ENCODE assay signal across 7 cellular contexts in the genomic region with DNA sequence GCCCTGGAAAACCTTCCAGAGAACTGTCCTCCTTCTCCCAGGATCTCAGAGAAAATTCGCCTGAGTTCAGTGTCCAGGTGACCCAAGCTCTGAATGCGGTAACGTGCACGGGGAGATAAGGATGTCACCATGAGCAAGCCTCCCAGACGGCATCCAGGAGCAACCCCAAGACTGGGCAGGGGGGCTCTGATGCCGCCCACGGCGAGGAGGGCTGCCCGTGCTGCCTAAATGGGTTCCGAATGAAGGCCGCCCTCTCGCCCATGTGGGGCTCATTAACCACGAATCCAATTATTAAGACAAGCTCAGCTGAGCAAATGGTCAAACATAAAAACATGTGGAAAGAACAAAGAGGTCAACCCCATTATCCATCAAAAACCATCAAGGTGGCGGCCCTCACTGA. TPM values are rescaled to one million over a fixed set of nuclear protein-coding genes. Genes with fewer than 3 reads are reported as not detected.
DNase-seq lines count a peak whose midpoint lies in the region; ATAC-seq and TF ChIP-seq lines count a peak whose summit lies in the region.
"Not testable (repeated sequence)": the region's sequence is repeated elsewhere in the genome, so short reads cannot be mapped to it uniquely, and the experiment has no call there.

No MANE protein-coding gene starts in this region.

- intact Hi-C loops in activated B cell treated with CpG ODN at 0.5 μM for 24 hours (cut with micrococcal nuclease) = not testable (repeated sequence)

- H3K9me3 Mint-ChIP-seq in GM23338; activated B cell treated with CpG ODN at 0.5 μM for 24 hours; activated T-cell treated with anti-CD3 and anti-CD28 coated beads, Interleukin-2, amount 50 U/mL, for 72 hours; activated naive CD8-positive, alpha-beta T cell treated with anti-CD3 and anti-CD28 coated beads, Interleukin-2, amount 50 U/mL, for 24 hours; endothelial cell (ENCODE audit: unreplicated experiment); natural killer cell treated with Interleukin-12 subunit alpha and Interleukin-12 subunit beta and Interleukin-15 and Interleukin-18, amount 100 ng/mL, for 72 hours; stimulated activated memory B cell treated with anti-CD40 and anti-IgM and Interleukin-4, amounts not matched to agents 10 μg/mL and 1 μg/mL and 100 μg/mL, for 72 hours: not testable (repeated sequence)

- H3K4me3 Mint-ChIP-seq in GM23338 (peak overlapping the region; percentile 82), activated B cell treated with CpG ODN at 0.5 μM for 24 hours (peak overlapping the region; percentile 80), endothelial cell (ENCODE audit: unreplicated experiment) (peak overlapping the region; percentile 62)
- peak overlapping the region; percentile 79 to 95 for H3K4me3 Mint-ChIP-seq in activated T-cell treated with anti-CD3 and anti-CD28 coated beads, Interleukin-2, amount 50 U/mL, for 72 hours
- peak overlapping the region; percentile 78 for H3K4me3 Mint-ChIP-seq in activated naive CD8-positive, alpha-beta T cell treated with anti-CD3 and anti-CD28 coated beads, Interleukin-2, amount 50 U/mL, for 24 hours
- H3K4me3 Mint-ChIP-seq in natural killer cell treated with Interleukin-12 subunit alpha and Interleukin-12 subunit beta and Interleukin-15 and Interleukin-18, amount 100 ng/mL, for 72 hours = peak overlapping the region; percentile 94
- peak overlapping the region; percentile 70 for H3K4me3 Mint-ChIP-seq in stimulated activated memory B cell treated with anti-CD40 and anti-IgM and Interleukin-4, amounts not matched to agents 10 μg/mL and 1 μg/mL and 100 μg/mL, for 72 hours

- peaks cover 16% of the 10 kb centered on the region for H3K4me1 ChIP-seq in GM23338 (ENCODE audit: insufficient read depth)

- H3F3A ChIP-seq in GM23338 (replicated peaks; ENCODE audit: low read depth) = not testable (repeated sequence)

- H3K79me2 ChIP-seq in GM23338 (replicated peaks; ENCODE audit: insufficient read depth) = not testable (repeated sequence)

- ATAC-seq in GM23338; activated B cell treated with CpG ODN at 0.5 μM for 24 hours (ENCODE audit: low read depth); activated T-cell treated with anti-CD3 and anti-CD28 coated beads, Interleukin-2, amount 50 U/mL, for 72 hours (replicated peaks in 1 of 2); activated naive CD8-positive, alpha-beta T cell treated with anti-CD3 and anti-CD28 coated beads, Interleukin-2, amount 50 U/mL, for 24 hours; natural killer cell treated with Interleukin-12 subunit alpha and Interleukin-12 subunit beta and Interleukin-15 and Interleukin-18, amount 100 ng/mL, for 72 hours; stimulated activated memory B cell treated with anti-CD40 and anti-IgM and Interleukin-4, amounts not matched to agents 10 μg/mL and 1 μg/mL and 100 μg/mL, for 72 hours: not testable (repeated sequence)

- POLR2A ChIA-PET in activated B cell treated with CpG ODN at 0.5 μM for 24 hours (lab: Charles Lee) = not testable (repeated sequence)

- not testable (repeated sequence) for H3K36me3 Mint-ChIP-seq in GM23338 (ENCODE audit: low read depth); activated B cell treated with CpG ODN at 0.5 μM for 24 hours (ENCODE audit: low read depth); activated T-cell treated with anti-CD3 and anti-CD28 coated beads, Interleukin-2, amount 50 U/mL, for 72 hours (ENCODE audit: insufficient read depth in 2 of 2); activated naive CD8-positive, alpha-beta T cell treated with anti-CD3 and anti-CD28 coated beads, Interleukin-2, amount 50 U/mL, for 24 hours (ENCODE audit: low read depth); endothelial cell (ENCODE audit: low read depth, unreplicated experiment); natural killer cell treated with Interleukin-12 subunit alpha and Interleukin-12 subunit beta and Interleukin-15 and Interleukin-18, amount 100 ng/mL, for 72 hours; stimulated activated memory B cell treated with anti-CD40 and anti-IgM and Interleukin-4, amounts not matched to agents 10 μg/mL and 1 μg/mL and 100 μg/mL, for 72 hours

- not testable (repeated sequence) for H3K36me3 ChIP-seq in GM23338 (ENCODE audit: insufficient read depth)

- peak overlapping the region; percentile 79 for H3K4me3 ChIP-seq in GM23338

- peaks cover 23% of the 10 kb centered on the region for H3K27me3 ChIP-seq in GM23338 (ENCODE audit: insufficient read depth)

- H3K27me3 Mint-ChIP-seq in GM23338 (ENCODE audit: insufficient read depth, low read depth, poor library complexity) (peaks cover 35% of the 10 kb centered on the region), activated B cell treated with CpG ODN at 0.5 μM for 24 hours (peaks cover 33% of the 10 kb centered on the region), endothelial cell (ENCODE audit: unreplicated experiment) (peaks cover 19% of the 10 kb centered on the region)
- H3K27me3 Mint-ChIP-seq in activated T-cell treated with anti-CD3 and anti-CD28 coated beads, Interleukin-2, amount 50 U/mL, for 72 hours (ENCODE audit: low read depth) = peaks cover 42% of the 10 kb centered on the region
- peaks cover 35% of the 10 kb centered on the region for H3K27me3 Mint-ChIP-seq in activated naive CD8-positive, alpha-beta T cell treated with anti-CD3 and anti-CD28 coated beads, Interleukin-2, amount 50 U/mL, for 24 hours
- peaks cover 12 to 22% of the 10 kb centered on the region in 2 donors for H3K27me3 Mint-ChIP-seq in natural killer cell treated with Interleukin-12 subunit alpha and Interleukin-12 subunit beta and Interleukin-15 and Interleukin-18, amount 100 ng/mL, for 72 hours
- peaks cover 76% of the 10 kb centered on the region for H3K27me3 Mint-ChIP-seq in stimulated activated memory B cell treated with anti-CD40 and anti-IgM and Interleukin-4, amounts not matched to agents 10 μg/mL and 1 μg/mL and 100 μg/mL, for 72 hours

- H3K9me2 ChIP-seq in GM23338 (ENCODE audit: insufficient read depth) = not testable (repeated sequence)

- not testable (repeated sequence) for H4K20me1 ChIP-seq in GM23338 (replicated peaks; ENCODE audit: insufficient read depth)

- peaks cover 34% of the 10 kb centered on the region for H3K4me1 Mint-ChIP-seq in GM23338
- not testable (repeated sequence) for H3K4me1 Mint-ChIP-seq in activated B cell treated with CpG ODN at 0.5 μM for 24 hours; activated T-cell treated with anti-CD3 and anti-CD28 coated beads, Interleukin-2, amount 50 U/mL, for 72 hours (ENCODE audit: low read depth); activated naive CD8-positive, alpha-beta T cell treated with anti-CD3 and anti-CD28 coated beads, Interleukin-2, amount 50 U/mL, for 24 hours; endothelial cell (ENCODE audit: unreplicated experiment)
- H3K4me1 Mint-ChIP-seq in natural killer cell treated with Interleukin-12 subunit alpha and Interleukin-12 subunit beta and Interleukin-15 and Interleukin-18, amount 100 ng/mL, for 72 hours (ENCODE audit: low read depth in 2 of 2) = peaks cover 9 to 10% of the 10 kb centered on the region in 2 donors
- peaks cover 23% of the 10 kb centered on the region for H3K4me1 Mint-ChIP-seq in stimulated activated memory B cell treated with anti-CD40 and anti-IgM and Interleukin-4, amounts not matched to agents 10 μg/mL and 1 μg/mL and 100 μg/mL, for 72 hours

- not testable (repeated sequence) for H3K27ac ChIP-seq in GM23338 (ENCODE audit: low read depth)

- TF ChIP-seq CTCF in GM23338 (conservative IDR thresholded peaks at IDR 0.05; ENCODE audit: low read depth in 2 of 2); activated B cell treated with CpG ODN at 0.5 μM for 24 hours (IDR thresholded peaks at IDR 0.05); endothelial cell (IDR thresholded peaks at IDR 0.05; ENCODE audit: unreplicated experiment): not testable (repeated sequence)

- not testable (repeated sequence) for H2AFZ ChIP-seq in GM23338

- H3K27ac Mint-ChIP-seq in GM23338; activated B cell treated with CpG ODN at 0.5 μM for 24 hours; activated T-cell treated with anti-CD3 and anti-CD28 coated beads, Interleukin-2, amount 50 U/mL, for 72 hours; activated naive CD8-positive, alpha-beta T cell treated with anti-CD3 and anti-CD28 coated beads, Interleukin-2, amount 50 U/mL, for 24 hours; endothelial cell (ENCODE audit: unreplicated experiment); natural killer cell treated with Interleukin-12 subunit alpha and Interleukin-12 subunit beta and Interleukin-15 and Interleukin-18, amount 100 ng/mL, for 72 hours: not testable (repeated sequence)
- peak overlapping the region; percentile 64 for H3K27ac Mint-ChIP-seq in stimulated activated memory B cell treated with anti-CD40 and anti-IgM and Interleukin-4, amounts not matched to agents 10 μg/mL and 1 μg/mL and 100 μg/mL, for 72 hours

- CTCF ChIA-PET in activated B cell treated with CpG ODN at 0.5 μM for 24 hours (lab: Charles Lee) = not testable (repeated sequence)

- peak overlapping the region; percentile 88 for H3K4me2 ChIP-seq in GM23338

- DNase-seq in GM23338 (ENCODE audit: low spot score); activated B cell treated with CpG ODN at 0.5 μM for 24 hours; activated T-cell treated with anti-CD3 and anti-CD28 coated beads, Interleukin-2, amount 50 U/mL, for 72 hours; activated naive CD8-positive, alpha-beta T cell treated with anti-CD3 and anti-CD28 coated beads, Interleukin-2, amount 50 U/mL, for 24 hours; endothelial cell (ENCODE audit: low spot score); natural killer cell treated with Interleukin-12 subunit alpha and Interleukin-12 subunit beta and Interleukin-15 and Interleukin-18, amount 100 ng/mL, for 72 hours (ENCODE audit: low spot score): not testable (repeated sequence)

RNA-seq across cellular contexts. Expression of gene UNC93B1, which starts 49.6 kb away (rescaled TPM):
- 28.0 and 34.4 TPM in 2 replicates for total RNA-seq in GM23338 (2014; rRNA removed; shearing (Covaris generic))
- 15.7 and 16.2 TPM in 2 replicates for polyA plus RNA-seq in GM23338 (2016; fragmentation: Nextera tagmentation; extraction: Ambion mirVana)
- total RNA-seq in activated B cell treated with CpG ODN at 0.5 μM for 24 hours = 117 and 133 TPM in 2 replicates
- 10 to 100 TPM in 1 of 2 donors, 1 to 10 TPM in 1; 8.0 to 16.7 TPM for total RNA-seq in activated T-cell treated with anti-CD3 and anti-CD28 coated beads, Interleukin-2, amount 50 U/mL, for 72 hours
- total RNA-seq in endothelial cell (ENCODE audit: unreplicated experiment) = 13.1 TPM
- 10 to 100 TPM; 13.5 to 13.6 TPM for total RNA-seq in natural killer cell treated with Interleukin-12 subunit alpha and Interleukin-12 subunit beta and Interleukin-15 and Interleukin-18, amount 100 ng/mL, for 72 hours

RNA-seq across cellular contexts. Expression of gene ALDH3B1, which starts 55.9 kb away (rescaled TPM):
- total RNA-seq in GM23338 (2014; rRNA removed; shearing (Covaris generic)) = not detected in 2 replicates
- polyA plus RNA-seq in GM23338 (2016; fragmentation: Nextera tagmentation; extraction: Ambion mirVana) = 0.17 and 0.52 TPM in 2 replicates
- 0.53 and 0.98 TPM in 2 replicates for total RNA-seq in activated B cell treated with CpG ODN at 0.5 μM for 24 hours
- total RNA-seq in activated T-cell treated with anti-CD3 and anti-CD28 coated beads, Interleukin-2, amount 50 U/mL, for 72 hours = under 1 TPM; 0.10 to 0.16 TPM
- total RNA-seq in endothelial cell (ENCODE audit: unreplicated experiment) = not detected
- total RNA-seq in natural killer cell treated with Interleukin-12 subunit alpha and Interleukin-12 subunit beta and Interleukin-15 and Interleukin-18, amount 100 ng/mL, for 72 hours = under 1 TPM; 0.25 to 0.98 TPM
